9 cellular contexts compared by ENCODE assay signal in the genomic region with DNA sequence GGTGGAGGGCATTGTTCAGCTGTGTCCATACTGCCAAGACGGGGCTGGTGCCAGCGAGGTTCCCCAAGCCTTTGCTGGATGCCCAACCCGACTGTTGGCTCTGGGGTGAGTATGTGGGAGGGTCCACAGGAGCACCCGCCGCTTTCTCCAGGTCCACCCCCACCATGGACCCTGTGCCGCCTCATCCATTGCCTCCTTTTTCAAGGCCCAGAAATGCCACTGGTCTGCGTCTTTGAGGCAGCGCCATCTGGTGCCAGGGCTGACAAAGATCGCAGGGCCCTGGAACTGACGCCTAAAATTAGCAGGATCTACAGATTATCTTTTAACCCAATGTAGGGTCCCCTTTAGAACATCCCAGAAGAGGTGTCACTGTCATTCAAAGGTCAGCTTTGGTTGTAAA. TPM values are rescaled to one million over a fixed set of nuclear protein-coding genes. Genes with fewer than 3 reads are reported as not detected.
DNase-seq lines count a peak whose midpoint lies in the region; ATAC-seq and TF ChIP-seq lines count a peak whose summit lies in the region.
"Had no signal": no experiment of that assay in that cellular context is flagged by ENCODE, and none has a peak within 500 bp of the region (broad histone marks: within the 10 kb centered on the region; RNA-seq: fewer than 3 reads in every experiment).

No MANE protein-coding gene starts in this region.

- no peaks in the 10 kb centered on the region for H3K9me3 ChIP-seq in left ventricle myocardium inferior (replicated peaks)
- no peaks in the 10 kb centered on the region for H3K9me3 ChIP-seq in vagina

- TF ChIP-seq POLR2A in vagina (IDR thresholded peaks at IDR 0.05): no peak

- H3K27me3 ChIP-seq in left ventricle myocardium inferior (ENCODE audit: low read depth): no peaks in the 10 kb centered on the region
- H3K27me3 ChIP-seq in vagina: no peaks in the 10 kb centered on the region

- no peaks in the 10 kb centered on the region for H3K36me3 Mint-ChIP-seq in effector memory CD8-positive, alpha-beta T cell (ENCODE audit: insufficient read depth)

- ATAC-seq in Right ventricle myocardium superior (ENCODE audit: poor library complexity): no peak
- no peak for ATAC-seq in effector memory CD8-positive, alpha-beta T cell (replicated peaks)

- peaks cover 22 to 87% of the 10 kb centered on the region in 2 donors for H3K27me3 Mint-ChIP-seq in effector memory CD8-positive, alpha-beta T cell

- H3K36me3 ChIP-seq in left ventricle myocardium inferior (peaks cover 10% of the 10 kb centered on the region), vagina (no peaks in the 10 kb centered on the region)

- TF ChIP-seq CTCF in left ventricle myocardium inferior (IDR thresholded peaks at IDR 0.05; ENCODE audit: borderline replicate concordance) (peak; percentile 55), WI38 (IDR thresholded peaks at IDR 0.05; ENCODE audit: low read depth, low read length) (peak; percentile 18; the same call in 1 of the 2 replicates), vagina (IDR thresholded peaks at IDR 0.05) (peak in 2 of 3 experiments; percentile 5 to 36)

- H3K4me3 ChIP-seq in left ventricle myocardium inferior (no peak overlapping the region), WI38 (ENCODE audit: low read depth, low read length) (no peak overlapping the region), vagina (no peak overlapping the region)

- no peak overlapping the region for H3K27ac Mint-ChIP-seq in effector memory CD8-positive, alpha-beta T cell

- H3K4me1 Mint-ChIP-seq in effector memory CD8-positive, alpha-beta T cell (ENCODE audit: low read depth in 2 of 2): peaks cover 0 to 7% of the 10 kb centered on the region in 2 donors

- H3K9me3 Mint-ChIP-seq in effector memory CD8-positive, alpha-beta T cell: no peaks in the 10 kb centered on the region

- H3K4me1 ChIP-seq in left ventricle myocardium inferior (peaks cover 98% of the 10 kb centered on the region), vagina (peaks cover 97% of the 10 kb centered on the region)

- no peak for DNase-seq in left ventricle myocardium inferior
- DNase-seq in Right ventricle myocardium superior: no peak
- DNase-seq in iPS-NIHi7 (ENCODE audit: extremely low spot score): peak; percentile 48
- DNase-seq in vagina (ENCODE audit: extremely low spot score in 2 of 2): no peak
- DNase-seq in effector memory CD8-positive, alpha-beta T cell: no peak
- DNase-seq in stimulated activated CD8-positive, alpha-beta memory T cell treated with anti-CD3 and anti-CD28 coated beads, Interleukin-4, amount 100 ng/mL, for 48 hours: no peak
- no peak for DNase-seq in dermis blood vessel endothelial cell
- DNase-seq: activated T-cell treated with anti-CD3 and anti-CD28 coated beads, Interleukin-2, amount 50 U/mL, for 48 hours had no signal

- H3K27ac ChIP-seq in left ventricle myocardium inferior (replicated peaks) (peak overlapping the region; percentile 94), vagina (peak overlapping the region; percentile 99)

- no peak overlapping the region for H3K4me3 Mint-ChIP-seq in effector memory CD8-positive, alpha-beta T cell

- intact Hi-C loops in left ventricle myocardium inferior (cut with micrococcal nuclease) (no loop called here), Right ventricle myocardium superior (cut with DNase I) (loop anchor here (5.0 kb wide), 1 partner anchor 38 kb away; no protein-coding TSS in a partner anchor), vagina (cut with DNase I) (no loop called here)

RNA-seq across cellular contexts. Expression of a gene that starts 34.6 kb away (rescaled TPM):
- total RNA-seq in left ventricle myocardium inferior: 118 TPM
- total RNA-seq in Right ventricle myocardium superior: 160 TPM
- total RNA-seq in vagina: 81.8 TPM
- total RNA-seq in dermis blood vessel endothelial cell: 12.6 and 23.7 TPM in 2 replicates
